ENCODE assay signal across 8 cellular contexts in the genomic region with DNA sequence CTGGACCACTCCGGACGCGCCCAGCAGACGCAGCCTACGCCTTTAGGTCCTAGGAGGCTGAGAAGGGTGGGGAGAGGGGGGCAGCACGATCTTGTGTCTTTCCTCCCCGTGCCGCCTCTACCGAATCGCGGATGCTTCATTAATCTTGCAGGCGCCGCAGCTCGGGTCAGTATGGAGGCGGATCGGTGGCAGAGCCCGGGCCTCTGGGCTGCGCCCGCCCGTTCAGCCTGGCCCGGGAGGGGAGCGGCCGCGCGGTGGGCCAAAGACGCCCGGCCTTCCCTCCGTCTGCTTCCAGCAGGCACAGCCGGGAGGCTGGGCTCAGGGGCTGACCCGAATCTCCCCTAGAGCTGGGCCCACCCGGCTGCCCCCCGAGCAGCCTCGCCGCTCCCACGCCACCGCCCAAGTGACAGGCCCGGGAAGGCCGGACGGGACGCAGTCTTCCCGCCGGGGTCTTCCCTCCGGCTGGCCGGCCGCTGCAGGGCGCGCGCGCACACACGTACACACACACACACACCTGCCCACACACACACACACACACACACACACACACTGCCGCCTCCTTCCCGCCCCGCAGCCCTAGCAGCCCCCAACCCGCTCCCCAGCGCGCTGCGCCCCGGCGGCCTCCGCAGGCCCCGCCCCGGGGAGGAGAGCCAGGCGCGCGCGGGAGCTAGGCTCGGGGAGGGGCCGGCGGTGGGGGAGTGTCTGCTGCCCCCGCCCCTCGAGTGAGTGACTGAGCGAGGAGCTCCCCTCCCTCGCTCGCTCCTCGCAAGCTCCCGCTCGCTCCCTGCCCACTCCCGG. TPM values are rescaled to one million over a fixed set of nuclear protein-coding genes. Genes with fewer than 3 reads are reported as not detected.
DNase-seq lines count a peak whose midpoint lies in the region; ATAC-seq and TF ChIP-seq lines count a peak whose summit lies in the region.

C1orf21 (plus strand) TSS at position 759 of the 798 bp plus-strand sequence. CDS start 90,481 bp downstream, outside the sequence.

- H4K91ac ChIP-seq in neuronal stem cell (ENCODE audit: low read depth, low read length, poor library complexity) = no peak within 1 kb of the TSS

- TF ChIP-seq CTCF in gastroesophageal sphincter (IDR thresholded peaks at IDR 0.05) = no peak

- H3K27me3 ChIP-seq in SJSA1 (replicated peaks) = no peaks in the 10 kb centered on the region
- H3K27me3 ChIP-seq in gastroesophageal sphincter = no peaks in the 10 kb centered on the region
- no peaks in the 10 kb centered on the region for H3K27me3 ChIP-seq in neuronal stem cell (ENCODE audit: control insufficient read depth in 3 of 3, insufficient read depth in 3 of 3, low read depth in 1 of 3, low read length in 3 of 3)

- no peak within 1 kb of the TSS for H3K23ac ChIP-seq in neuronal stem cell (ENCODE audit: low read depth, low read length, poor library complexity)

- peak within 1 kb of the TSS; percentile 75 for H3K4me3 ChIP-seq in SJSA1
- H3K4me3 ChIP-seq in gastroesophageal sphincter = peak within 1 kb of the TSS; percentile 83 to 97
- peak within 1 kb of the TSS; percentile 85 to 90 for H3K4me3 ChIP-seq in neuronal stem cell (ENCODE audit: low read length in 2 of 2)

- H3K9me3 ChIP-seq in SJSA1 (replicated peaks) (0 out of 2 replicates have a peak, but pooled peaks cover 4% of the 10 kb centered on the region), gastroesophageal sphincter (no peaks in the 10 kb centered on the region), neuronal stem cell (replicated peaks in 1 of 2; ENCODE audit: control insufficient read depth in 2 of 2, insufficient read depth in 1 of 2, low read depth in 1 of 2, low read length in 2 of 2) (no peaks in the 10 kb centered on the region)

- no peak for TF ChIP-seq POLR2A in gastroesophageal sphincter (IDR thresholded peaks at IDR 0.05)

- peak within 1 kb of the TSS; percentile 96 for H2AFZ ChIP-seq in neuronal stem cell (ENCODE audit: low read length)

- H3K27ac ChIP-seq in SJSA1 (peak within 1 kb of the TSS; percentile 31), gastroesophageal sphincter (peak within 1 kb of the TSS; percentile 81 to 99 (median 96)), neuronal stem cell (replicated peaks; ENCODE audit: low read length) (peak within 1 kb of the TSS; percentile 97)

- peak within 1 kb of the TSS; percentile 91 for H3K9ac ChIP-seq in neuronal stem cell (ENCODE audit: low read depth, low read length, poor library complexity)

- H3K4ac ChIP-seq in neuronal stem cell (ENCODE audit: low read length) = peak within 1 kb of the TSS; percentile 86

- H2BK15ac ChIP-seq in neuronal stem cell (ENCODE audit: low read length) = peak within 1 kb of the TSS; percentile 67

- H3K4me1 ChIP-seq in SJSA1 (replicated peaks) (peaks cover 19% of the 10 kb centered on the region), gastroesophageal sphincter (peaks cover 4 to 37% (median 15%) of the 10 kb centered on the region in 3 donors), neuronal stem cell (ENCODE audit: control insufficient read depth in 2 of 2, insufficient read depth in 1 of 2, low read depth in 1 of 2, low read length in 2 of 2) (peaks cover 10 to 20% of the 10 kb centered on the region in 2 donors)

- H3K36me3 ChIP-seq in SJSA1 (no peaks in the 10 kb centered on the region), gastroesophageal sphincter (no peaks in the 10 kb centered on the region), neuronal stem cell (replicated peaks in 1 of 2; ENCODE audit: control insufficient read depth in 2 of 2, insufficient read depth in 2 of 2, low read length in 2 of 2) (no peaks in the 10 kb centered on the region)

- H3K79me1 ChIP-seq in neuronal stem cell (ENCODE audit: low read depth, low read length) = peaks cover 3% of the 10 kb centered on the region

- no peak within 1 kb of the TSS for H4K8ac ChIP-seq in neuronal stem cell (ENCODE audit: low read depth, low read length)

- ATAC-seq in GM21825 (IDR thresholded peaks at IDR 0.05; ENCODE audit: unreplicated experiment) = peak; percentile 80
- peak; percentile 96 for ATAC-seq in gastroesophageal sphincter

- WGBS in gastroesophageal sphincter (ENCODE audit: low coverage in 1 of 2), 2 donors = 13% methylated on average over 3 of the region's 78 CpGs; no CpG with 5 or more reads in 1 of the 2 donors
- WGBS in neuronal stem cell (ENCODE audit: extremely low coverage in 2 of 2, insufficient read length in 2 of 2, insufficient replicate concordance in 1 of 2), 2 donors = no CpG with 5 or more reads among the region's 78 CpGs

- no peak for TF ChIP-seq EP300 in gastroesophageal sphincter (IDR thresholded peaks at IDR 0.05)

- no peak within 1 kb of the TSS for H2BK12ac ChIP-seq in neuronal stem cell (ENCODE audit: low read length)

- H2BK5ac ChIP-seq in neuronal stem cell (ENCODE audit: low read length) = peak within 1 kb of the TSS; percentile 87

- DNase-seq in DMS53 (lab: John Stamatoyannopoulos, UW) (peak; percentile 93), LHCN-M2 (ENCODE audit: low read depth) (peak; percentile 87), SJSA1 (ENCODE audit: low read depth in 1 of 2, low spot score in 2 of 2) (peak; percentile 84 to 85), neuronal stem cell (ENCODE audit: low spot score) (peak; percentile 90), stromal cell of bone marrow (ENCODE audit: low read depth) (peak; percentile 82)
- peak; percentile 71 for DNase-seq in activated naive CD4-positive, alpha-beta T cell treated with anti-CD3 and anti-CD28 coated beads, Interleukin-2, amount 50 U/mL, for 16 hours

- peak within 1 kb of the TSS; percentile 51 for H2BK120ac ChIP-seq in neuronal stem cell (ENCODE audit: low read depth, low read length)

- peak within 1 kb of the TSS; percentile 72 for H3K4me2 ChIP-seq in neuronal stem cell (ENCODE audit: insufficient read depth, low read length, poor library complexity, severe bottlenecking)

- H2AK5ac ChIP-seq in neuronal stem cell (ENCODE audit: low read depth, low read length) = peak within 1 kb of the TSS; percentile 58

- H3K14ac ChIP-seq in neuronal stem cell (ENCODE audit: low read length) = peak within 1 kb of the TSS; percentile 66

- peak within 1 kb of the TSS; percentile 93 for H3K18ac ChIP-seq in neuronal stem cell (ENCODE audit: low read length)

RNA-seq across cellular contexts. Expression of gene C1orf21, which starts in this region (rescaled TPM):
- total RNA-seq in LHCN-M2 (2014; rRNA removed) (10.2 and 23.9 TPM in 2 replicates), gastroesophageal sphincter (100 to 1,000 TPM in 2 of 4 donors, 10 to 100 TPM in 2; 81.4 to 167 (median 121) TPM)
- polyA plus RNA-seq in LHCN-M2 (2012) = 18.8 TPM
- total RNA-seq in SJSA1 (2014; rRNA removed; shearing (Covaris generic)) = 5.9 and 13.3 TPM in 2 replicates
- polyA plus RNA-seq in neuronal stem cell (2013, experiment 1 of 2) = 112 TPM
- polyA plus RNA-seq in neuronal stem cell (2013, experiment 2 of 2) = 109 TPM

Comparison
In these comparisons a context has a peak if more than half of its experiments do, and no peak if none do; other contexts are left out.
1. Peak in every context shown above with its lines: DNase-seq, ATAC-seq, H3K4me3 ChIP-seq and H3K27ac ChIP-seq.
2. H3K27ac ChIP-seq: peak in every context shown above with its lines; median percentile 97 in neuronal stem cell; 96 in gastroesophageal sphincter; 31 in SJSA1.